In genomic region chr14:23351681-23352505, GRCh38 we compare ENCODE assay signal across 8 cellular contexts. TPM values are rescaled to one million over a fixed set of nuclear protein-coding genes. Genes with fewer than 3 reads are reported as not detected.
DNase-seq lines count a peak whose midpoint lies in the region; ATAC-seq and TF ChIP-seq lines count a peak whose summit lies in the region.

No MANE protein-coding gene starts in this region.

- intact Hi-C loops in esophagus muscularis mucosa (cut with DNase I), result no loop called here

- TF ChIP-seq CTCF in RWPE2 (IDR thresholded peaks at IDR 0.05; ENCODE audit: poor library complexity, severe bottlenecking) (peak; percentile 47), esophagus muscularis mucosa (IDR thresholded peaks at IDR 0.05) (no peak)

- WGBS in esophagus muscularis mucosa, result 13% methylated on average over 33 of the region's 61 CpGs

- H3K36me3 Mint-ChIP-seq in naive B cell, result peaks cover 0 to 22% of the 10 kb centered on the region in 2 donors

- ATAC-seq in RWPE2 (ENCODE audit: low read depth), result peak; percentile 6; the same call in 2 of the 3 replicates
- ATAC-seq in naive B cell (ENCODE audit: low read depth in 2 of 2), result no peak
- no peak for ATAC-seq in GM18505 (IDR thresholded peaks at IDR 0.05; ENCODE audit: unreplicated experiment)
- ATAC-seq in GM21717 (IDR thresholded peaks at IDR 0.05; ENCODE audit: unreplicated experiment), result no peak

- H3K27me3 Mint-ChIP-seq in naive B cell, result peaks cover 57 to 86% (median 85%) of the 10 kb centered on the region in 3 donors

- no peaks in the 10 kb centered on the region for H3K4me1 ChIP-seq in RWPE2 (ENCODE audit: insufficient read depth, poor library complexity, severe bottlenecking)
- H3K4me1 ChIP-seq in esophagus muscularis mucosa, result peaks cover 10 to 22% (median 21%) of the 10 kb centered on the region in 4 donors

- TF ChIP-seq POLR2A in esophagus muscularis mucosa (IDR thresholded peaks at IDR 0.05; ENCODE audit: low read depth) (no peak), GM18505 (IDR thresholded peaks at IDR 0.05; ENCODE audit: borderline replicate concordance, extremely low read depth, insufficient read depth, insufficient read length) (no peak)

- peaks cover 0 to 4% (median 0%) of the 10 kb centered on the region in 7 donors for H3K9me3 Mint-ChIP-seq in naive B cell

- no peak overlapping the region for H3K27ac Mint-ChIP-seq in naive B cell

- TF ChIP-seq EP300 in esophagus muscularis mucosa (IDR thresholded peaks at IDR 0.05), result no peak

- peak overlapping the region; percentile 7 to 88 (median 78) for H3K4me3 Mint-ChIP-seq in naive B cell

- peaks cover 10 to 12% (median 11%) of the 10 kb centered on the region in 3 donors for H3K4me1 Mint-ChIP-seq in naive B cell

- no peaks in the 10 kb centered on the region for H3K27me3 ChIP-seq in RWPE2 (ENCODE audit: insufficient read depth, poor library complexity, severe bottlenecking)
- no peaks in the 10 kb centered on the region for H3K27me3 ChIP-seq in esophagus muscularis mucosa

- H3K36me3 ChIP-seq in RWPE2 (ENCODE audit: low read depth) (no peaks in the 10 kb centered on the region), esophagus muscularis mucosa (peaks cover 0 to 17% (median 6%) of the 10 kb centered on the region in 4 donors)

- peak; percentile 65 for DNase-seq in D341Med (ENCODE audit: low spot score)
- no peak for DNase-seq in RWPE2 (ENCODE audit: low spot score)
- DNase-seq in esophagus muscularis mucosa (ENCODE audit: extremely low spot score), result no peak
- no peak for DNase-seq in naive B cell
- no peak for DNase-seq in NK-92 (lab: John Stamatoyannopoulos, UW; ENCODE audit: unreplicated experiment)
- DNase-seq in T1000 (lab: John Stamatoyannopoulos, UW), result no peak

- H3K4me3 ChIP-seq in RWPE2 (ENCODE audit: severe bottlenecking), result peak overlapping the region; percentile 50
- peak overlapping the region; percentile 62 to 88 (median 70) for H3K4me3 ChIP-seq in esophagus muscularis mucosa

- H3K9me3 ChIP-seq in RWPE2 (ENCODE audit: severe bottlenecking) (no peaks in the 10 kb centered on the region), esophagus muscularis mucosa (no peaks in the 10 kb centered on the region)

- H3K27ac ChIP-seq in RWPE2 (ENCODE audit: poor library complexity, severe bottlenecking) (no peak overlapping the region), esophagus muscularis mucosa (replicated peaks in 1 of 4) (peak overlapping the region; percentile 27 to 81 (median 60))

RNA-seq across cellular contexts. Expression of gene SLC22A17, which starts 0.8 kb away (rescaled TPM):
- 10 to 100 TPM; 12.5 to 36.9 (median 24.9) TPM for total RNA-seq in esophagus muscularis mucosa
- under 1 TPM in 2 of 6 donors, not detected in 4; 0.29 to 0.66 TPM for polyA plus RNA-seq in naive B cell (ENCODE audit: low read depth in 6 of 6)

RNA-seq across cellular contexts. Expression of gene EFS, which starts 13.1 kb away (rescaled TPM):
- total RNA-seq in esophagus muscularis mucosa, result 10 to 100 TPM; 10.1 to 21.4 (median 12.8) TPM
- polyA plus RNA-seq in naive B cell (ENCODE audit: low read depth in 6 of 6), result not detected

RNA-seq across cellular contexts. Expression of gene IL25, which starts 20.7 kb away (rescaled TPM):
- total RNA-seq in esophagus muscularis mucosa, result not detected
- polyA plus RNA-seq in naive B cell (ENCODE audit: low read depth in 6 of 6), result not detected

RNA-seq across cellular contexts. Expression of gene CMTM5, which starts 25.0 kb away (rescaled TPM):
- 1 to 10 TPM in 3 of 4 donors, under 1 TPM in 1; 0.78 to 2.9 (median 1.9) TPM for total RNA-seq in esophagus muscularis mucosa
- polyA plus RNA-seq in naive B cell (ENCODE audit: low read depth in 6 of 6), result 1 to 10 TPM in 2 of 6 donors, under 1 TPM in 2, not detected in 2; 0.36 to 2.5 (median 1.6) TPM

RNA-seq across cellular contexts. Expression of gene PABPN1, which starts 30.6 kb away (rescaled TPM):
- 10 to 100 TPM; 44.6 to 68.1 (median 53.9) TPM for total RNA-seq in esophagus muscularis mucosa
- polyA plus RNA-seq in naive B cell (ENCODE audit: low read depth in 6 of 6), result 100 to 1,000 TPM; 114 to 160 (median 145) TPM
